Comparison of ENCODE assay signal across 21 cellular contexts in the genomic region with DNA sequence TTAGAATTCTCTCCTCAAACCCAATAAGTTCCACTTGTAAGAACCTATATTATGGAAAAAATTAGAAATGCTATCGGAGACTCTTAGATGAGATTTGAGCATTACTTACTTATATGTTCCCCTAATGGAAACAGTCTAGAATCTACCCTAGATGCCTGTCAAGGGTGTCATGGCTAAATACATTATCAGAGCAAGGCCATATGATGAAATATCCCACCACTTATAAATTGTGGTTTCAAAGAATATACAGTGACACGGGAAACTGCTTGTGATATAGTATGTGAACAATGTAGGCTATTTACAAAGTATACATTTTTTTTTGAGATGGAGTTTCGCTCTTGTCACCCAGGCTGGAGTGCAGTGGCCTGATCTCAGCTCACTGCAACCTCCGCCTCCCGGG. TPM values are rescaled to one million over a fixed set of nuclear protein-coding genes. Genes with fewer than 3 reads are reported as not detected.
DNase-seq lines count a peak whose midpoint lies in the region; TF ChIP-seq lines count a peak whose summit lies in the region.
"Had no signal": no experiment of that assay in that cellular context is flagged by ENCODE, and none has a peak within 500 bp of the region (broad histone marks: within the 10 kb centered on the region; RNA-seq: fewer than 3 reads in every experiment).

No MANE protein-coding gene starts in this region.

- 69% methylated on average over 4 of the region's 5 CpGs for WGBS in mesenchymal stem cell
- 93% methylated on average over 3 of the region's 5 CpGs for WGBS in mammary epithelial cell (ENCODE audit: low coverage, missing lambda C conversion rate)

- BruUV-seq in mammary epithelial cell (replicated peaks; lab: Mats Ljungman, UMichigan): no TSS peak

- no peak overlapping the region for H3K27ac Mint-ChIP-seq in glutamatergic neuron (ENCODE audit: unreplicated experiment)
- H3K27ac Mint-ChIP-seq: CD14-positive monocyte; CD4-positive, alpha-beta T cell; CD8-positive, alpha-beta memory T cell; HFFc6 had no signal

- H4K20me1 ChIP-seq in mammary epithelial cell (ENCODE audit: insufficient read depth, low read length): no peaks in the 10 kb centered on the region
- H4K20me1 ChIP-seq: BLaER1 treated with 17β-estradiol and CSF1 and Interleukin-3, amounts not matched to agents 10 nM and 100 nM had no signal

- no peaks in the 10 kb centered on the region for H3K79me2 ChIP-seq in mammary epithelial cell (ENCODE audit: insufficient read depth, low read length)

- no peak overlapping the region for H4K91ac ChIP-seq in mesenchymal stem cell (ENCODE audit: low read length)

- no peak overlapping the region for H3K4ac ChIP-seq in mesenchymal stem cell (ENCODE audit: low read depth in 1 of 2, low read length in 2 of 2)

- DNase-seq in ELR (ENCODE audit: low read depth) (peak; percentile 18), OCI-M1 (lab: John Stamatoyannopoulos, UW) (peak; percentile 26), fibroblast of peridontal ligament (ENCODE audit: extremely low read depth) (peak; percentile 25), mesenchymal stem cell (peak; percentile 66), glutamatergic neuron (no peak), mammary epithelial cell (no peak), posterior cingulate gyrus (no peak)
- DNase-seq: 8988T; ACHN; AML-193; BE2C; CD4-positive, alpha-beta T cell; CD8-positive, alpha-beta memory T cell; DMS 273 treated with DMSO at 0.1 percent for 48 hours; DMS79; GOT3; HFFc6 had no signal

- no peak overlapping the region for H2BK5ac ChIP-seq in mesenchymal stem cell (ENCODE audit: low read depth, low read length, poor library complexity, severe bottlenecking)

- in situ Hi-C loops in mammary epithelial cell (cut with MboI; ENCODE audit: low sequenced_read_pairs in 2 of 2): no loop called here

- H3K4me1 ChIP-seq in mesenchymal stem cell (ENCODE audit: control insufficient read depth, insufficient read depth, low read depth, low read length) (peaks cover 28% of the 10 kb centered on the region), mammary epithelial cell (ENCODE audit: insufficient read depth, low read length) (peaks cover 11% of the 10 kb centered on the region)
- H3K4me1 ChIP-seq: BE2C, HAP-1 had no signal

- H2BK12ac ChIP-seq in mesenchymal stem cell (ENCODE audit: low read length in 2 of 2): no peak overlapping the region

- no peak overlapping the region for H2BK120ac ChIP-seq in mesenchymal stem cell (ENCODE audit: low read depth, low read length)

- CTCF ChIA-PET in mammary epithelial cell (lab: Charles Lee; ENCODE audit: low non-redundant PET): no interaction called here

- TF ChIP-seq CTCF in glutamatergic neuron (IDR thresholded peaks at IDR 0.05; ENCODE audit: partially characterized antibody, unreplicated experiment) (no peak), mammary epithelial cell (conservative IDR thresholded peaks at IDR 0.05 in 1 of 2, IDR thresholded peaks at IDR 0.05 in 1 of 2; ENCODE audit: extremely low read depth in 1 of 2, insufficient read depth in 1 of 2, low read depth in 1 of 2, low read length in 2 of 2) (no peak)

- intact Hi-C loops in mammary epithelial cell (cut with micrococcal nuclease): no loop called here
- intact Hi-C loops in posterior cingulate gyrus (cut with DNase I): no loop called here

- dilution Hi-C loops in mammary epithelial cell (cut with HindIII; ENCODE audit: low sequenced_read_pairs): no loop called here

- H3K27me3 ChIP-seq in mesenchymal stem cell (ENCODE audit: control insufficient read depth in 1 of 2, insufficient read depth in 1 of 2, low read length in 2 of 2): peaks cover 0 to 5% of the 10 kb centered on the region in 2 experiments
- H3K27me3 ChIP-seq in mammary epithelial cell (ENCODE audit: insufficient read depth, low read length): no peaks in the 10 kb centered on the region
- H3K27me3 ChIP-seq: BE2C; BLaER1 treated with 17β-estradiol and CSF1 and Interleukin-3, amounts not matched to agents 10 nM and 100 nM had no signal

- H3K14ac ChIP-seq in mesenchymal stem cell (ENCODE audit: low read length in 2 of 2): no peak overlapping the region

- H2AK5ac ChIP-seq in mesenchymal stem cell (ENCODE audit: low read length, severe bottlenecking): no peak overlapping the region

- no peak overlapping the region for H3K27ac ChIP-seq in mesenchymal stem cell (ENCODE audit: low read length, poor library complexity, severe bottlenecking)
- H3K27ac ChIP-seq in mammary epithelial cell (ENCODE audit: insufficient read depth, low read depth, low read length): no peak overlapping the region
- H3K27ac ChIP-seq: A549; BLaER1 treated with 17β-estradiol and CSF1 and Interleukin-3, amounts not matched to agents 10 nM and 100 nM had no signal

- H3K79me1 ChIP-seq in mesenchymal stem cell (replicated peaks; ENCODE audit: low read length, poor library complexity, severe bottlenecking): no peaks in the 10 kb centered on the region

- H3K4me2 ChIP-seq in mesenchymal stem cell (ENCODE audit: low read length, poor library complexity, severe bottlenecking): no peak overlapping the region
- H3K4me2 ChIP-seq in mammary epithelial cell (ENCODE audit: insufficient read depth, low read depth, low read length): no peak overlapping the region
- H3K4me2 ChIP-seq: A549; BLaER1 treated with 17β-estradiol and CSF1 and Interleukin-3, amounts not matched to agents 10 nM and 100 nM had no signal

- H3K4me3 ChIP-seq in mesenchymal stem cell (ENCODE audit: insufficient read depth in 1 of 2, low read depth in 1 of 2, low read length in 2 of 2): no peak overlapping the region
- no peak overlapping the region for H3K4me3 ChIP-seq in mammary epithelial cell (replicated peaks in 1 of 3; ENCODE audit: insufficient read depth in 1 of 3, low read depth in 2 of 3, low read length in 3 of 3)
- H3K4me3 ChIP-seq: A549; BLaER1 treated with 17β-estradiol and CSF1 and Interleukin-3, amounts not matched to agents 10 nM and 100 nM; HAP-1 had no signal

- H3K23ac ChIP-seq in mesenchymal stem cell (ENCODE audit: low read length in 2 of 2): no peak overlapping the region

- H3K4me3 Mint-ChIP-seq in glutamatergic neuron (ENCODE audit: unreplicated experiment): no peak overlapping the region
- H3K4me3 Mint-ChIP-seq: CD14-positive monocyte; CD4-positive, alpha-beta T cell; CD8-positive, alpha-beta memory T cell; HFFc6 had no signal

- H3K36me3 ChIP-seq in mesenchymal stem cell (ENCODE audit: control insufficient read depth in 1 of 2, insufficient read depth in 2 of 2, low read depth in 1 of 2, low read length in 2 of 2) (no peaks in the 10 kb centered on the region), mammary epithelial cell (ENCODE audit: insufficient read depth, low read length) (no peaks in the 10 kb centered on the region)
- H3K36me3 ChIP-seq: BE2C; BLaER1 treated with 17β-estradiol and CSF1 and Interleukin-3, amounts not matched to agents 10 nM and 100 nM; HAP-1 had no signal

- H3K18ac ChIP-seq in mesenchymal stem cell (ENCODE audit: low read depth in 1 of 2, low read length in 2 of 2): no peak overlapping the region

- no peaks in the 10 kb centered on the region for H3K9me3 Mint-ChIP-seq in glutamatergic neuron (ENCODE audit: unreplicated experiment)
- H3K9me3 Mint-ChIP-seq: CD4-positive, alpha-beta T cell; CD8-positive, alpha-beta memory T cell; HFFc6 had no signal

- H2BK15ac ChIP-seq in mesenchymal stem cell (ENCODE audit: low read depth, poor library complexity, severe bottlenecking): no peak overlapping the region

- H3K9me3 ChIP-seq in mesenchymal stem cell (ENCODE audit: control insufficient read depth, low read length) (no peaks in the 10 kb centered on the region), mammary epithelial cell (replicated peaks; ENCODE audit: insufficient read depth, low read length) (no peaks in the 10 kb centered on the region)
- H3K9me3 ChIP-seq: A549, BE2C, HAP-1 had no signal

- H3K4me1 Mint-ChIP-seq in glutamatergic neuron (ENCODE audit: low read depth, unreplicated experiment): no peaks in the 10 kb centered on the region
- H3K4me1 Mint-ChIP-seq: CD14-positive monocyte; CD8-positive, alpha-beta memory T cell had no signal

- H2AFZ ChIP-seq in mesenchymal stem cell (ENCODE audit: low read depth, low read length): no peak overlapping the region
- no peak overlapping the region for H2AFZ ChIP-seq in mammary epithelial cell (ENCODE audit: low read depth, low read length)

- no peak overlapping the region for H4K8ac ChIP-seq in mesenchymal stem cell (ENCODE audit: low read length)

- H3K27me3 Mint-ChIP-seq in glutamatergic neuron (ENCODE audit: unreplicated experiment): no peaks in the 10 kb centered on the region
- H3K27me3 Mint-ChIP-seq: CD4-positive, alpha-beta T cell had no signal

- no peak overlapping the region for H3K9ac ChIP-seq in mesenchymal stem cell (ENCODE audit: low read length)
- no peak overlapping the region for H3K9ac ChIP-seq in mammary epithelial cell (ENCODE audit: insufficient read depth, low read length)
- H3K9ac ChIP-seq: BLaER1 treated with 17β-estradiol and CSF1 and Interleukin-3, amounts not matched to agents 10 nM and 100 nM had no signal

- H3K36me3 Mint-ChIP-seq in glutamatergic neuron (ENCODE audit: unreplicated experiment): no peaks in the 10 kb centered on the region
- H3K36me3 Mint-ChIP-seq: CD14-positive monocyte; CD8-positive, alpha-beta memory T cell had no signal

RNA-seq across cellular contexts. Expression of a gene that starts 46.3 kb away (rescaled TPM):
- polyA plus RNA-seq in mesenchymal stem cell (2013, experiment 1 of 2): 58.2 TPM
- 55.7 TPM for polyA plus RNA-seq in mesenchymal stem cell (2013, experiment 2 of 2)
- 174 TPM for total RNA-seq in glutamatergic neuron (ENCODE audit: unreplicated experiment)
- total RNA-seq in mammary epithelial cell: 100 to 1,000 TPM; 111 to 126 TPM
- polyA plus RNA-seq in mammary epithelial cell: 141 TPM
- polyA minus RNA-seq in mammary epithelial cell: 123 TPM

Comparison
In these comparisons a context has a peak if more than half of its experiments do, and no peak if none do; other contexts are left out.
1. DNase-seq: peak in ELR (single experiment), OCI-M1 (single experiment), fibroblast of peridontal ligament (single experiment) and mesenchymal stem cell (single experiment); none in glutamatergic neuron (single experiment), mammary epithelial cell (single experiment) and posterior cingulate gyrus (0 of 10).